In the genomic region with DNA sequence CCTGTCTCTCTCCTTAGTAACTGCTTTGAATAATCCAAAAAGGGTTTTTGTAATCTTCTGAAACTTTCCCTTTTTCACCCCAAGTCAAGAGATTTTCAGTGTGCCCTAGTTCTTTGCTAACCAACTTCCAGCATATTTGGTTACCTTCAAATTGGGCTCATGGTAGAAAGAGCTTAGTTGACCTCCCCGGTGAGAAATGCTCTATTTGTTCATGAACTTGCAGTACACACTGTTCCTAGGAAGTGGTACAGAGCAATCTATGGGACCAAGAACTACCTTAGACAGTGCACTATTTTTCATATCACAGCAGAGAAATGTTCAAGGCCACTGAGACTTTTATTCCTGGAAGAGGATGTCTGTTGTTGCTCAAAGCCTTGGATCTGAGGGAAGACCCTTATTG, we compare ENCODE assay signal across 1 cellular context.
TF ChIP-seq lines count a peak whose summit lies in the region.

No MANE protein-coding gene starts in this region.

TF ChIP-seq in A549, 52 proteins besides CTCF, POLR2A, EP300 and RAD21 (continued from another document):
- TF ChIP-seq, protein P1, sequence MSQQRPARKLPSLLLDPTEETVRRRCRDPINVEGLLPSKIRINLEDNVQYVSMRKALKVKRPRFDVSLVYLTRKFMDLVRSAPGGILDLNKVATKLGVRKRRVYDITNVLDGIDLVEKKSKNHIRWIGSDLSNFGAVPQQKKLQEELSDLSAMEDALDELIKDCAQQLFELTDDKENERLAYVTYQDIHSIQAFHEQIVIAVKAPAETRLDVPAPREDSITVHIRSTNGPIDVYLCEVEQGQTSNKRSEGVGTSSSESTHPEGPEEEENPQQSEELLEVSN (IDR thresholded peaks at IDR 0.05; ENCODE audit: borderline replicate concordance, low read depth): no peak
TF ChIP-seq in A549: peak in this region for 0.
